8 cellular contexts compared by ENCODE assay signal in the genomic region with DNA sequence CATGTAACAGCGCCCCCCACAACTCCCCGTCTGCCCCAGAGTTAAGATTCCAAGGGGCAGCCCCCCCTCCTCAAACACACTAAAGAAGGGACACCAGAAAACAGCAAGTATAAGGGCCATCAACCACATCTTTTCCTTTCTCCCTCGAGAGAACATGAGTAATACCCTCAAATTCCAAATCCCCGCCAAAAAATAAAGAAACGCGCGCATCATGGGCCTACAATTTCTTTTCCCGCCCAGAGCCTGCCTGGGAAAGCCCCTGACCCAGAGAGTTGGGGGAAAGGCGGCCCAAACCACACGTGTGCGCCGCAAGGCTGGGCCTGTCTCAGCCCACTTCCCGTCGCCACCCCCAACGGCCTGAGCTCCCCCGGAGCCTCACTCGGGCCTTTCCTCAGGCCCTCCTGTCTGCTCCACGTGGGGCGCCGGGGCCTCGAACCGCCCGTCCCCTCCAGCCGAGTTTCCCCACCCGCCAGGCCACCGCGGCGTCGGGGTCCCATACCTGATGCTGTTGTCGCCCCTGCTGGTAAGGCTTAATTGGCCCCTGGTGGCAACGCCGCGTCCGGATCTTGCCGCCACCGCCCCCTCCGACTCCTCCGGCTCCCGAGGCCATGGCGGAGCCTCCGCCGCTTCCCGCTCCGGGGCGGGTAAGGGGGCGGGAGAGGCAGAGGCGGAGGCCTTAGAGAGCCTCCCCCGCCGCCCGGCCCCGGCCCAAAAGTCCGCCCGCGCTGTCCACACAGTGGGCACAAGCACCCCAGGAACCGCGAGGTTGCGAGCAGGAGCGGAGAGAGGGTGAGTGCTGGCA. TPM values are rescaled to one million over a fixed set of nuclear protein-coding genes. Genes with fewer than 3 reads are reported as not detected.
A peak's percentile ranks its signal among the peaks of the same experiment; 100 is the strongest.
DNase-seq lines count a peak whose midpoint lies in the region; ATAC-seq and TF ChIP-seq lines count a peak whose summit lies in the region.

No MANE protein-coding gene starts in this region.

- H3K9me3 ChIP-seq in CD8-positive, alpha-beta memory T cell (ENCODE audit: low read length): no peaks in the 10 kb centered on the region
- no peaks in the 10 kb centered on the region for H3K9me3 ChIP-seq in OCI-LY7 (ENCODE audit: low read length)
- no peaks in the 10 kb centered on the region for H3K9me3 ChIP-seq in neural progenitor cell (ENCODE audit: low read depth)

- H3K36me3 Mint-ChIP-seq in CD8-positive, alpha-beta memory T cell: peaks cover 0 to 15% (median 2%) of the 10 kb centered on the region in 3 donors
- peaks cover 4 to 24% of the 10 kb centered on the region in 2 donors for H3K36me3 Mint-ChIP-seq in activated T-cell treated with anti-CD3 and anti-CD28 coated beads, Interleukin-2, amount 50 U/mL, for 72 hours (ENCODE audit: insufficient read depth in 2 of 2)
- peaks cover 14% of the 10 kb centered on the region for H3K36me3 Mint-ChIP-seq in neural progenitor cell

- peak overlapping the region; percentile 91 to 99 (median 96) for H3K27ac Mint-ChIP-seq in CD8-positive, alpha-beta memory T cell
- H3K27ac Mint-ChIP-seq in activated T-cell treated with anti-CD3 and anti-CD28 coated beads, Interleukin-2, amount 50 U/mL, for 72 hours: peak overlapping the region; percentile 98
- H3K27ac Mint-ChIP-seq in neural progenitor cell: peak overlapping the region; percentile 96

- peak overlapping the region; percentile 75 for H3K9ac ChIP-seq in neural progenitor cell

- intact Hi-C loops in OCI-LY7 (cut with micrococcal nuclease; ENCODE audit: unreplicated experiment): loop anchor here (1.0 to 2.0 kb wide), 3 partner anchors 106 to 557 kb away; a partner anchor contains a TSS

- peak; percentile 51 for ATAC-seq in GM19372 (IDR thresholded peaks at IDR 0.05; ENCODE audit: low read depth, unreplicated experiment)
- ATAC-seq in HG03520 (IDR thresholded peaks at IDR 0.05; ENCODE audit: unreplicated experiment): peak; percentile 50
- peak; percentile 74 to 78 for ATAC-seq in activated T-cell treated with anti-CD3 and anti-CD28 coated beads, Interleukin-2, amount 50 U/mL, for 72 hours (replicated peaks in 1 of 2)

- H3K79me2 ChIP-seq in OCI-LY7 (ENCODE audit: insufficient read depth, low read depth, low read length) (peaks cover 57% of the 10 kb centered on the region), neural progenitor cell (ENCODE audit: low read depth) (peaks cover 54% of the 10 kb centered on the region)

- no TSS peak for BruUV-seq in OCI-LY7 (replicated peaks; lab: Mats Ljungman, UMichigan)

- DNase-seq in CD8-positive, alpha-beta memory T cell: peak; percentile 77 to 91 (median 86)
- DNase-seq in OCI-LY7 (ENCODE audit: low spot score) (peak; percentile 91), fibroblast of pulmonary artery (ENCODE audit: low read depth) (peak; percentile 61), neural progenitor cell (ENCODE audit: low spot score) (peak; percentile 86)
- DNase-seq in activated T-cell treated with anti-CD3 and anti-CD28 coated beads, Interleukin-2, amount 50 U/mL, for 72 hours: peak; percentile 91 to 93

- peaks cover 48% of the 10 kb centered on the region for H3K4me1 ChIP-seq in CD8-positive, alpha-beta memory T cell (ENCODE audit: insufficient read depth, low read length)
- H3K4me1 ChIP-seq in OCI-LY7 (ENCODE audit: insufficient read depth, low read length, poor library complexity, severe bottlenecking): peaks cover 36% of the 10 kb centered on the region
- no peaks in the 10 kb centered on the region for H3K4me1 ChIP-seq in neural progenitor cell

- H3K27ac ChIP-seq in CD8-positive, alpha-beta memory T cell (ENCODE audit: low read depth, low read length): peak overlapping the region; percentile 99
- H3K27ac ChIP-seq in OCI-LY7 (ENCODE audit: low read depth, low read length, poor library complexity, severe bottlenecking) (peak overlapping the region; percentile 95), neural progenitor cell (peak overlapping the region; percentile 94), temporal lobe (ENCODE audit: low read depth, low read length) (peak overlapping the region; percentile 76)

- H4K20me1 ChIP-seq in OCI-LY7 (ENCODE audit: insufficient read depth, low read length) (peaks cover 8% of the 10 kb centered on the region; the same call in 1 of the 2 replicates), neural progenitor cell (ENCODE audit: low read depth) (peaks cover 13% of the 10 kb centered on the region)

- no peaks in the 10 kb centered on the region for H3K36me3 ChIP-seq in CD8-positive, alpha-beta memory T cell (ENCODE audit: insufficient read depth, low read length)
- H3K36me3 ChIP-seq in OCI-LY7 (ENCODE audit: insufficient read depth, low read length) (peaks cover 31% of the 10 kb centered on the region), neural progenitor cell (no peaks in the 10 kb centered on the region)

- peak overlapping the region; percentile 85 to 98 (median 91) for H3K4me3 Mint-ChIP-seq in CD8-positive, alpha-beta memory T cell
- H3K4me3 Mint-ChIP-seq in activated T-cell treated with anti-CD3 and anti-CD28 coated beads, Interleukin-2, amount 50 U/mL, for 72 hours: peak overlapping the region; percentile 97 to 99
- peak overlapping the region; percentile 98 for H3K4me3 Mint-ChIP-seq in neural progenitor cell

- H3K4me1 Mint-ChIP-seq in CD8-positive, alpha-beta memory T cell: peaks cover 32 to 49% (median 46%) of the 10 kb centered on the region in 3 donors
- H3K4me1 Mint-ChIP-seq in activated T-cell treated with anti-CD3 and anti-CD28 coated beads, Interleukin-2, amount 50 U/mL, for 72 hours (ENCODE audit: low read depth): peaks cover 43% of the 10 kb centered on the region
- H3K4me1 Mint-ChIP-seq in neural progenitor cell: peaks cover 13% of the 10 kb centered on the region

- H3K4me2 ChIP-seq in OCI-LY7 (ENCODE audit: low read length): peak overlapping the region; percentile 71
- peak overlapping the region; percentile 85 for H3K4me2 ChIP-seq in neural progenitor cell

- no peaks in the 10 kb centered on the region for H3K27me3 ChIP-seq in CD8-positive, alpha-beta memory T cell (ENCODE audit: insufficient read depth, low read length, poor library complexity, severe bottlenecking)
- H3K27me3 ChIP-seq in neural progenitor cell: no peaks in the 10 kb centered on the region

- H3K9me3 Mint-ChIP-seq in CD8-positive, alpha-beta memory T cell: no peaks in the 10 kb centered on the region
- no peaks in the 10 kb centered on the region for H3K9me3 Mint-ChIP-seq in activated T-cell treated with anti-CD3 and anti-CD28 coated beads, Interleukin-2, amount 50 U/mL, for 72 hours
- H3K9me3 Mint-ChIP-seq in neural progenitor cell: peaks cover 3% of the 10 kb centered on the region

- H3K27me3 Mint-ChIP-seq in CD8-positive, alpha-beta memory T cell: peaks cover 0 to 4% of the 10 kb centered on the region in 2 donors
- no peaks in the 10 kb centered on the region for H3K27me3 Mint-ChIP-seq in activated T-cell treated with anti-CD3 and anti-CD28 coated beads, Interleukin-2, amount 50 U/mL, for 72 hours (ENCODE audit: low read depth)
- H3K27me3 Mint-ChIP-seq in neural progenitor cell (ENCODE audit: insufficient read depth, low read depth): peaks cover 2% of the 10 kb centered on the region

- TF ChIP-seq CTCF in OCI-LY7 (conservative IDR thresholded peaks at IDR 0.05; ENCODE audit: low read length): peak; percentile 59
- TF ChIP-seq CTCF in fibroblast of pulmonary artery (IDR thresholded peaks at IDR 0.05; ENCODE audit: low read length, missing control alignments): no peak
- peak; percentile 8 for TF ChIP-seq CTCF in neural progenitor cell (IDR thresholded peaks at IDR 0.05)

- peak overlapping the region; percentile 60 for H2AFZ ChIP-seq in OCI-LY7 (ENCODE audit: low read length)
- peak overlapping the region; percentile 6 for H2AFZ ChIP-seq in neural progenitor cell (replicated peaks)

- H3K9me2 ChIP-seq in OCI-LY7 (ENCODE audit: insufficient read depth, low read length): no peaks in the 10 kb centered on the region

- CTCF ChIA-PET in CD8-positive, alpha-beta memory T cell (lab: Charles Lee): interaction anchor here (0.9 to 3.1 kb wide), 5 partner anchors 14 to 120 kb away, joined by 3 to 16 read pairs (median 5); a partner anchor contains a TSS
- CTCF ChIA-PET in OCI-LY7 (lab: Charles Lee; ENCODE audit: unreplicated experiment): no interaction called here

- H3K4me3 ChIP-seq in CD8-positive, alpha-beta memory T cell (ENCODE audit: low read length): peak overlapping the region; percentile 95
- peak overlapping the region; percentile 100 for H3K4me3 ChIP-seq in OCI-LY7 (ENCODE audit: low read depth, low read length, poor library complexity, severe bottlenecking)
- peak overlapping the region; percentile 86 for H3K4me3 ChIP-seq in fibroblast of pulmonary artery (replicated peaks; ENCODE audit: low read depth, low read length)
- H3K4me3 ChIP-seq in neural progenitor cell: peak overlapping the region; percentile 69

- POLR2A ChIA-PET in CD8-positive, alpha-beta memory T cell (lab: Charles Lee): interaction anchor here (0.5 to 2.7 kb wide), 2 partner anchors 25 to 105 kb away, joined by 3 to 40 read pairs; a partner anchor contains a TSS
- POLR2A ChIA-PET in OCI-LY7 (lab: Charles Lee): interaction anchor here (1.0 to 2.0 kb wide), 4 partner anchors 11 to 106 kb away, joined by 3 to 16 read pairs (median 4); a partner anchor contains a TSS

- peaks cover 12% of the 10 kb centered on the region for H3F3A ChIP-seq in neural progenitor cell (ENCODE audit: low read depth)

RNA-seq across cellular contexts. Expression of a gene that starts 0.7 kb away (rescaled TPM):
- total RNA-seq in CD8-positive, alpha-beta memory T cell: 100 to 1,000 TPM in 1 of 2 experiments, 10 to 100 TPM in 1; 97.4 to 104 TPM
- 4.3 TPM for polyA plus RNA-seq in CD8-positive, alpha-beta memory T cell
- total RNA-seq in OCI-LY7 (2014; rRNA removed; shearing (Covaris generic)): 66.3 and 72.5 TPM in 2 replicates
- total RNA-seq in OCI-LY7 (2022): 88.0 and 89.8 TPM in 2 replicates
- 10 to 100 TPM; 59.0 to 61.4 TPM for total RNA-seq in activated T-cell treated with anti-CD3 and anti-CD28 coated beads, Interleukin-2, amount 50 U/mL, for 72 hours
- 62.5 and 68.7 TPM in 2 replicates for total RNA-seq in neural progenitor cell (ENCODE audit: low replicate concordance)
- total RNA-seq in temporal lobe: 40.6 TPM

Comparison
In these comparisons a context has a peak if more than half of its experiments do, and no peak if none do; other contexts are left out.
1. Peak in every context shown above with its lines: DNase-seq, ATAC-seq, H3K4me3 ChIP-seq and H3K27ac ChIP-seq.